Comparison of ENCODE assay signal across 20 cellular contexts in the genomic region with DNA sequence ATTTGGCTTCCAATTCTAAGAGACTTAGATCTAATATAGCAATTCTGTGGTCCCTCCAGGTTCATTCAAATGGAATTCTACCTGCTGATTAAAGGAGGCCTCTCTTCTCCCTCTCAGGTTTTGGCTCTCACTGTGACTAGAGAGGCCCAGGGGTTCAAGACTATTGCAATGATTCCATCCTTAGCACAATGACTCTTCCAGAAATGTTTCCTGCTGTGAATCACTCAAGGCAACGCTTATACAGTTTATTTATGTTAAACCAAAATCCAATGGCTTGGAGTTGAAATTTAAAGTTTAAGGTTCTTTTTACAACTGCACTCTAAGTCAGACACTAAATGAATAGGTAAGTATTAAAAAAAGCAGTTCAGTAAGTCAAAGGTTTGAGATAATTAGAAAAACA. TPM values are rescaled to one million over a fixed set of nuclear protein-coding genes. Genes with fewer than 3 reads are reported as not detected.
DNase-seq lines count a peak whose midpoint lies in the region; ATAC-seq and TF ChIP-seq lines count a peak whose summit lies in the region.
"Had no signal": no experiment of that assay in that cellular context is flagged by ENCODE, and none has a peak within 500 bp of the region (broad histone marks: within the 10 kb centered on the region; RNA-seq: fewer than 3 reads in every experiment).

No MANE protein-coding gene starts in this region.

- no peak for ATAC-seq in GM19351 (IDR thresholded peaks at IDR 0.05; ENCODE audit: unreplicated experiment)
- ATAC-seq: HCT116, Right ventricle myocardium inferior had no signal

- no peak overlapping the region for H3K4me3 ChIP-seq in fibroblast of pulmonary artery (replicated peaks; ENCODE audit: low read depth, low read length)
- H3K4me3 ChIP-seq: coronary artery, left ventricle myocardium inferior, neural progenitor cell had no signal

- DNase-seq in EL (peak; percentile 27), M059J (ENCODE audit: low read depth) (peak; percentile 19), NCI-H748 (lab: John Stamatoyannopoulos, UW; ENCODE audit: unreplicated experiment) (peak; percentile 83), fibroblast of pulmonary artery (ENCODE audit: low read depth) (peak; percentile 10), head of caudate nucleus (no peak), NCI-H510A treated with DMSO at 0.1 percent for 48 hours (lab: John Stamatoyannopoulos, UW) (no peak)
- DNase-seq in stimulated activated CD4-positive, alpha-beta T cell treated with anti-CD3 and anti-CD28 coated beads, Interleukin-15, amount 100 ng/mL, for 24 hours, result no peak
- DNase-seq: activated CD4-positive, alpha-beta memory T cell treated with anti-CD3 and anti-CD28 coated beads, Interleukin-2, amount 10 ng/mL, durations not matched to agents 7 days and 5 days; activated gamma-delta T cell; activated T-cell treated with anti-CD3 and anti-CD28 coated beads for 4 hours; immature natural killer cell; KBM-7; left ventricle myocardium inferior; NCI-H2171; T-helper 9 cell had no signal

- TF ChIP-seq CTCF in fibroblast of pulmonary artery (IDR thresholded peaks at IDR 0.05; ENCODE audit: low read length, missing control alignments), result no peak

- intact Hi-C loops in head of caudate nucleus (cut with DNase I), result no loop called here

RNA-seq across cellular contexts. Expression of a gene that starts 39.9 kb away (rescaled TPM):
- total RNA-seq in M059J (2014; rRNA removed; shearing (Covaris generic)), result 36.4 and 74.2 TPM in 2 replicates

Comparison
In these comparisons a context has a peak if more than half of its experiments do, and no peak if none do; other contexts are left out.
1. DNase-seq: peak in EL (single experiment), M059J (single experiment), NCI-H748 (single experiment) and fibroblast of pulmonary artery (single experiment); none in head of caudate nucleus (0 of 42), stimulated activated CD4-positive, alpha-beta T cell treated with anti-CD3 and anti-CD28 coated beads, Interleukin-15, amount 100 ng/mL, for 24 hours (single experiment) and NCI-H510A treated with DMSO at 0.1 percent for 48 hours (single experiment).